17 cellular contexts compared by ENCODE assay signal in genomic region chr3:123789160-123789559, GRCh38.
DNase-seq lines count a peak whose midpoint lies in the region; ATAC-seq, FAIRE-seq and TF ChIP-seq lines count a peak whose summit lies in the region.
"Had no signal": no experiment of that assay in that cellular context is flagged by ENCODE, and none has a peak within 500 bp of the region (broad histone marks: within the 10 kb centered on the region; RNA-seq: fewer than 3 reads in every experiment).

No MANE protein-coding gene starts in this region.

- peaks cover 33% of the 10 kb centered on the region for H3K79me1 ChIP-seq in mesenchymal stem cell (replicated peaks; ENCODE audit: low read length, poor library complexity, severe bottlenecking)

- 58% methylated on average over 8 of the region's 9 CpGs for WGBS in mesenchymal stem cell

- H3K18ac ChIP-seq in mesenchymal stem cell (ENCODE audit: low read depth in 1 of 2, low read length in 2 of 2), result peak overlapping the region; percentile 88 to 97

- no peak for TF ChIP-seq POLR2A in Peyer's patch (IDR thresholded peaks at IDR 0.05)

- H3K27ac ChIP-seq in GM23338 (ENCODE audit: low read depth) (no peak overlapping the region), astrocyte (ENCODE audit: low read depth, low read length) (peak overlapping the region; percentile 88), mesenchymal stem cell (ENCODE audit: low read length, poor library complexity, severe bottlenecking) (no peak overlapping the region), Peyer's patch (no peak overlapping the region)
- H3K27ac ChIP-seq: SK-N-MC had no signal

- H3K4me1 Mint-ChIP-seq in GM23338 (peaks cover 14% of the 10 kb centered on the region; the same call in 2 of the 3 replicates), astrocyte (ENCODE audit: low read depth, unreplicated experiment) (peaks cover 52% of the 10 kb centered on the region)
- no peaks in the 10 kb centered on the region for H3K4me1 Mint-ChIP-seq in T-helper 2 cell treated with Interferon-gamma antibody and Interleukin-4, amounts not matched to agents 5 μg/mL and 100 μg/mL, for 36 hours (ENCODE audit: low read depth)
- H3K4me1 Mint-ChIP-seq: CD4-positive, CD25-positive, alpha-beta regulatory T cell had no signal

- no peak overlapping the region for H2BK15ac ChIP-seq in mesenchymal stem cell (ENCODE audit: low read depth, poor library complexity, severe bottlenecking)

- no peak for ATAC-seq in GM23338
- no peak for ATAC-seq in HG03457 (IDR thresholded peaks at IDR 0.05; ENCODE audit: unreplicated experiment)
- ATAC-seq in GM19328 (IDR thresholded peaks at IDR 0.05; ENCODE audit: unreplicated experiment), result no peak
- ATAC-seq: HCT116 had no signal

- H3K4me3 ChIP-seq in GM23338 (no peak overlapping the region), astrocyte (ENCODE audit: insufficient read depth, low read depth, low read length) (no peak overlapping the region), mesenchymal stem cell (ENCODE audit: insufficient read depth in 1 of 2, low read depth in 1 of 2, low read length in 2 of 2) (no peak overlapping the region), Peyer's patch (no peak overlapping the region)
- H3K4me3 ChIP-seq: SK-N-MC had no signal

- peak overlapping the region in 1 of 2 experiments; percentile 37 for H3K14ac ChIP-seq in mesenchymal stem cell (ENCODE audit: low read length in 2 of 2)

- H3K4me1 ChIP-seq in GM23338 (ENCODE audit: insufficient read depth) (no peaks in the 10 kb centered on the region; the same call in 1 of the 2 replicates), astrocyte (ENCODE audit: insufficient read depth, low read length) (peaks cover 49% of the 10 kb centered on the region), mesenchymal stem cell (ENCODE audit: control insufficient read depth, insufficient read depth, low read depth, low read length) (peaks cover 13% of the 10 kb centered on the region), Peyer's patch (peaks cover 0 to 10% (median 1%) of the 10 kb centered on the region in 4 donors)

- peak overlapping the region; percentile 33 for H2AK5ac ChIP-seq in mesenchymal stem cell (ENCODE audit: low read length, severe bottlenecking)

- H3K9me3 ChIP-seq in astrocyte (ENCODE audit: insufficient read depth, low read depth, low read length), result no peaks in the 10 kb centered on the region
- H3K9me3 ChIP-seq in mesenchymal stem cell (ENCODE audit: control insufficient read depth, low read length), result no peaks in the 10 kb centered on the region
- no peaks in the 10 kb centered on the region for H3K9me3 ChIP-seq in Peyer's patch

- TF ChIP-seq CTCF in GM23338 (conservative IDR thresholded peaks at IDR 0.05; ENCODE audit: low read depth in 2 of 2) (no peak), astrocyte (IDR thresholded peaks at IDR 0.05; ENCODE audit: insufficient read depth, low read depth, low read length) (no peak), Peyer's patch (IDR thresholded peaks at IDR 0.05) (no peak)

- H3K36me3 Mint-ChIP-seq in GM23338 (ENCODE audit: low read depth) (no peaks in the 10 kb centered on the region; the same call in 2 of the 3 replicates), astrocyte (ENCODE audit: low read depth, unreplicated experiment) (peaks cover 3% of the 10 kb centered on the region)
- no peaks in the 10 kb centered on the region for H3K36me3 Mint-ChIP-seq in T-helper 2 cell treated with Interferon-gamma antibody and Interleukin-4, amounts not matched to agents 5 μg/mL and 100 μg/mL, for 36 hours (ENCODE audit: low read depth)
- H3K36me3 Mint-ChIP-seq: CD4-positive, CD25-positive, alpha-beta regulatory T cell had no signal

- H3K4ac ChIP-seq in mesenchymal stem cell (ENCODE audit: low read depth in 1 of 2, low read length in 2 of 2), result peak overlapping the region; percentile 68 to 93

- DNase-seq in GM23338 (ENCODE audit: low spot score) (no peak), astrocyte (ENCODE audit: low read depth) (no peak), mesenchymal stem cell (peak; percentile 14), Peyer's patch (no peak)
- no peak for DNase-seq in T-helper 2 cell treated with Interferon-gamma antibody and Interleukin-4, amounts not matched to agents 5 μg/mL and 100 μg/mL, for 36 hours (ENCODE audit: low spot score)
- DNase-seq: ACHN; Calu3; CD4-positive, CD25-positive, alpha-beta regulatory T cell; NCI-H1048; NCI-H1436 treated with DMSO at 0.1 percent for 48 hours; NCI-H2029 treated with DMSO at 0.1 percent for 48 hours; NCI-H524 had no signal

- H4K8ac ChIP-seq in mesenchymal stem cell (ENCODE audit: low read length), result peak overlapping the region; percentile 89

- no peaks in the 10 kb centered on the region for H3K79me2 ChIP-seq in GM23338 (replicated peaks; ENCODE audit: insufficient read depth)
- peaks cover 2% of the 10 kb centered on the region for H3K79me2 ChIP-seq in astrocyte (ENCODE audit: insufficient read depth, low read length)

- peak overlapping the region; percentile 96 to 98 for H2BK12ac ChIP-seq in mesenchymal stem cell (ENCODE audit: low read length in 2 of 2)

- no peaks in the 10 kb centered on the region for H3K27me3 Mint-ChIP-seq in GM23338 (ENCODE audit: insufficient read depth, low read depth, poor library complexity)
- no peaks in the 10 kb centered on the region for H3K27me3 Mint-ChIP-seq in astrocyte (ENCODE audit: low read depth, unreplicated experiment)
- peaks cover 6% of the 10 kb centered on the region for H3K27me3 Mint-ChIP-seq in T-helper 2 cell treated with Interferon-gamma antibody and Interleukin-4, amounts not matched to agents 5 μg/mL and 100 μg/mL, for 36 hours (ENCODE audit: low read depth)

- peak overlapping the region; percentile 61 for H3K9ac ChIP-seq in astrocyte (ENCODE audit: low read length)
- H3K9ac ChIP-seq in mesenchymal stem cell (ENCODE audit: low read length), result no peak overlapping the region

- peaks cover 5% of the 10 kb centered on the region; the same call in 1 of the 2 replicates for H3K9me2 ChIP-seq in GM23338 (ENCODE audit: insufficient read depth)

- FAIRE-seq in astrocyte (lab: Jason Lieb, UNC), result no peak
- FAIRE-seq: G401.6 had no signal

- H3F3A ChIP-seq in GM23338 (replicated peaks; ENCODE audit: low read depth), result no peaks in the 10 kb centered on the region

- peak overlapping the region; percentile 95 for H4K91ac ChIP-seq in mesenchymal stem cell (ENCODE audit: low read length)

- H2BK5ac ChIP-seq in mesenchymal stem cell (ENCODE audit: low read depth, low read length, poor library complexity, severe bottlenecking), result no peak overlapping the region

- H2AFZ ChIP-seq in GM23338 (no peak overlapping the region), astrocyte (ENCODE audit: low read depth, low read length) (no peak overlapping the region), mesenchymal stem cell (ENCODE audit: low read depth, low read length) (no peak overlapping the region)

- no peak overlapping the region for H3K4me3 Mint-ChIP-seq in GM23338
- H3K4me3 Mint-ChIP-seq in astrocyte (ENCODE audit: unreplicated experiment), result no peak overlapping the region
- H3K4me3 Mint-ChIP-seq in T-helper 2 cell treated with Interferon-gamma antibody and Interleukin-4, amounts not matched to agents 5 μg/mL and 100 μg/mL, for 36 hours, result no peak overlapping the region
- H3K4me3 Mint-ChIP-seq: CD4-positive, CD25-positive, alpha-beta regulatory T cell had no signal

- no peaks in the 10 kb centered on the region for H3K36me3 ChIP-seq in GM23338 (ENCODE audit: insufficient read depth)
- peaks cover 26% of the 10 kb centered on the region for H3K36me3 ChIP-seq in astrocyte (ENCODE audit: insufficient read depth, low read length)
- H3K36me3 ChIP-seq in mesenchymal stem cell (ENCODE audit: control insufficient read depth in 1 of 2, insufficient read depth in 2 of 2, low read depth in 1 of 2, low read length in 2 of 2), result peaks cover 43 to 52% of the 10 kb centered on the region in 2 experiments
- H3K36me3 ChIP-seq in Peyer's patch, result no peaks in the 10 kb centered on the region

- no peaks in the 10 kb centered on the region for H3K27me3 ChIP-seq in GM23338 (ENCODE audit: insufficient read depth)
- H3K27me3 ChIP-seq in astrocyte (ENCODE audit: insufficient read depth, low read length), result no peaks in the 10 kb centered on the region
- H3K27me3 ChIP-seq in mesenchymal stem cell (ENCODE audit: control insufficient read depth in 1 of 2, insufficient read depth in 1 of 2, low read length in 2 of 2), result no peaks in the 10 kb centered on the region
- H3K27me3 ChIP-seq in Peyer's patch, result no peaks in the 10 kb centered on the region

- peak overlapping the region in 1 of 2 experiments; percentile 23 for H3K23ac ChIP-seq in mesenchymal stem cell (ENCODE audit: low read length in 2 of 2)

- H4K20me1 ChIP-seq in GM23338 (replicated peaks; ENCODE audit: insufficient read depth) (no peaks in the 10 kb centered on the region), astrocyte (ENCODE audit: insufficient read depth, low read length) (no peaks in the 10 kb centered on the region)

- H3K9me3 Mint-ChIP-seq in GM23338 (no peaks in the 10 kb centered on the region), astrocyte (ENCODE audit: unreplicated experiment) (no peaks in the 10 kb centered on the region)
- H3K9me3 Mint-ChIP-seq in T-helper 2 cell treated with Interferon-gamma antibody and Interleukin-4, amounts not matched to agents 5 μg/mL and 100 μg/mL, for 36 hours, result no peaks in the 10 kb centered on the region

- peak overlapping the region; percentile 90 for H2BK120ac ChIP-seq in mesenchymal stem cell (ENCODE audit: low read depth, low read length)

- no peak overlapping the region for H3K4me2 ChIP-seq in GM23338
- H3K4me2 ChIP-seq in astrocyte (ENCODE audit: low read length), result peak overlapping the region; percentile 35
- H3K4me2 ChIP-seq in mesenchymal stem cell (ENCODE audit: low read length, poor library complexity, severe bottlenecking), result no peak overlapping the region

- H3K27ac Mint-ChIP-seq in GM23338 (peak overlapping the region; percentile 72; the same call in 1 of the 2 replicates), astrocyte (ENCODE audit: unreplicated experiment) (peak overlapping the region; percentile 99)
- H3K27ac Mint-ChIP-seq in T-helper 2 cell treated with Interferon-gamma antibody and Interleukin-4, amounts not matched to agents 5 μg/mL and 100 μg/mL, for 36 hours, result no peak overlapping the region
- H3K27ac Mint-ChIP-seq: CD4-positive, CD25-positive, alpha-beta regulatory T cell had no signal

TF ChIP-seq in GM23338, 12 proteins besides CTCF, POLR2A, EP300 and RAD21 (continues in another document):
- TF ChIP-seq ZNF331 (CRISPR knock-in tag; IDR thresholded peaks at IDR 0.05; ENCODE audit: low read depth) (no peak), EZH2phosphoT487 (IDR thresholded peaks at IDR 0.05; ENCODE audit: unreplicated experiment) (no peak)
